In the genomic region with DNA sequence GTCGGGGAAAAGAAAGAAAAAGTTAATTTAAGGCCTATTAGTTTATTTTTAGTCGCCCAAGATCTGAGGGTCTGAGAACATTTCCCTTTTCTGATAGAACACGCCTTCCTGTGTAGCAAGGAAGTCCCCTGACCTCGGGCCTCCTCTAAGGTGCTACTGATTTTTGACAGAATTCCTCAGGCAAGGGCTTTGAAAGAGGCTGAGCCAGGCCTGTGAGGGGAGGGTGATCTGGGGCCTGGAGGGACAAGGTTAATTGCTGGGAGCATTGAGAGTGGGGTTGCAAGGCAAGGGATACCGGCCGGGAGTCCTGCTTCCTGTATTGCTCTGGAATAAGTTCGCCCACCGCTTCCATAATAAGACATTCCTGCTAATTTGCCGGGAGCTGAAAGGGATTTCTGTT, we compare ENCODE assay signal across 17 cellular contexts.
"Had no signal": no experiment of that assay in that cellular context is flagged by ENCODE, and none has a peak within 500 bp of the region (broad histone marks: within the 10 kb centered on the region; RNA-seq: fewer than 3 reads in every experiment).

No MANE protein-coding gene starts in this region.

- H3K4me3 ChIP-seq: gastroesophageal sphincter, hepatocyte, lower lobe of right lung, ovary, thoracic aorta had no signal

- H3K4me3 Mint-ChIP-seq: activated naive CD4-positive, alpha-beta T cell treated with anti-CD3 and anti-CD28 coated beads for 36 hours; activated T-helper 17 cell treated with anti-CD3 and anti-CD28 coated beads, Interleukin-2, amount 50 U/mL, for 72 hours; natural killer cell; stimulated activated naive CD8-positive, alpha-beta T cell treated with anti-CD3 and anti-CD28 coated beads, Interleukin-15, amount 100 ng/mL, for 72 hours; T-helper 17 cell had no signal

- ATAC-seq: activated T-helper 17 cell treated with anti-CD3 and anti-CD28 coated beads, Interleukin-2, amount 50 U/mL, for 72 hours; gastroesophageal sphincter; lower lobe of right lung; natural killer cell; T-helper 17 cell had no signal

- H3K4me1 Mint-ChIP-seq: activated T-helper 17 cell treated with anti-CD3 and anti-CD28 coated beads, Interleukin-2, amount 50 U/mL, for 72 hours; natural killer cell; stimulated activated naive CD8-positive, alpha-beta T cell treated with anti-CD3 and anti-CD28 coated beads, Interleukin-15, amount 100 ng/mL, for 72 hours; T-helper 17 cell had no signal

- H3K9me3 Mint-ChIP-seq: activated naive CD4-positive, alpha-beta T cell treated with anti-CD3 and anti-CD28 coated beads for 36 hours; activated T-helper 17 cell treated with anti-CD3 and anti-CD28 coated beads, Interleukin-2, amount 50 U/mL, for 72 hours; natural killer cell; stimulated activated naive CD8-positive, alpha-beta T cell treated with anti-CD3 and anti-CD28 coated beads, Interleukin-15, amount 100 ng/mL, for 72 hours had no signal

- H3K9me3 ChIP-seq: gastroesophageal sphincter, lower lobe of right lung, ovary, thoracic aorta had no signal

- H3K36me3 ChIP-seq: gastroesophageal sphincter, lower lobe of right lung, ovary, thoracic aorta had no signal

- H3K27ac ChIP-seq: epithelial cell of prostate, gastroesophageal sphincter, hepatocyte, lower lobe of right lung, thoracic aorta had no signal

- DNase-seq: activated CD4-positive, alpha-beta T cell treated with anti-CD3 and anti-CD28 coated beads, Interleukin-2, amount 50 U/mL, for 1 hour; activated naive CD4-positive, alpha-beta T cell treated with anti-CD3 and anti-CD28 coated beads for 36 hours; activated T-cell treated with anti-CD3 and anti-CD28 coated beads for 4 hours; caudate nucleus; cortex of kidney; effector CD8-positive, alpha-beta T cell; lower lobe of right lung; natural killer cell; ovary; stimulated activated CD4-positive, alpha-beta T cell treated with anti-CD3 and anti-CD28 coated beads, Interleukin-4, amount 100 ng/mL, for 4 hours; stimulated activated naive CD8-positive, alpha-beta T cell treated with anti-CD3 and anti-CD28 coated beads, Interleukin-15, amount 100 ng/mL, for 72 hours; T-helper 17 cell had no signal

- H3K4me1 ChIP-seq: gastroesophageal sphincter, lower lobe of right lung had no signal

- H3K27me3 ChIP-seq: gastroesophageal sphincter, hepatocyte, ovary had no signal

- H3K27ac Mint-ChIP-seq: activated naive CD4-positive, alpha-beta T cell treated with anti-CD3 and anti-CD28 coated beads for 36 hours; activated T-helper 17 cell treated with anti-CD3 and anti-CD28 coated beads, Interleukin-2, amount 50 U/mL, for 72 hours; natural killer cell; stimulated activated naive CD8-positive, alpha-beta T cell treated with anti-CD3 and anti-CD28 coated beads, Interleukin-15, amount 100 ng/mL, for 72 hours; T-helper 17 cell had no signal

- H3K36me3 Mint-ChIP-seq: natural killer cell had no signal
